1 cellular context compared by ENCODE assay signal in the genomic region with DNA sequence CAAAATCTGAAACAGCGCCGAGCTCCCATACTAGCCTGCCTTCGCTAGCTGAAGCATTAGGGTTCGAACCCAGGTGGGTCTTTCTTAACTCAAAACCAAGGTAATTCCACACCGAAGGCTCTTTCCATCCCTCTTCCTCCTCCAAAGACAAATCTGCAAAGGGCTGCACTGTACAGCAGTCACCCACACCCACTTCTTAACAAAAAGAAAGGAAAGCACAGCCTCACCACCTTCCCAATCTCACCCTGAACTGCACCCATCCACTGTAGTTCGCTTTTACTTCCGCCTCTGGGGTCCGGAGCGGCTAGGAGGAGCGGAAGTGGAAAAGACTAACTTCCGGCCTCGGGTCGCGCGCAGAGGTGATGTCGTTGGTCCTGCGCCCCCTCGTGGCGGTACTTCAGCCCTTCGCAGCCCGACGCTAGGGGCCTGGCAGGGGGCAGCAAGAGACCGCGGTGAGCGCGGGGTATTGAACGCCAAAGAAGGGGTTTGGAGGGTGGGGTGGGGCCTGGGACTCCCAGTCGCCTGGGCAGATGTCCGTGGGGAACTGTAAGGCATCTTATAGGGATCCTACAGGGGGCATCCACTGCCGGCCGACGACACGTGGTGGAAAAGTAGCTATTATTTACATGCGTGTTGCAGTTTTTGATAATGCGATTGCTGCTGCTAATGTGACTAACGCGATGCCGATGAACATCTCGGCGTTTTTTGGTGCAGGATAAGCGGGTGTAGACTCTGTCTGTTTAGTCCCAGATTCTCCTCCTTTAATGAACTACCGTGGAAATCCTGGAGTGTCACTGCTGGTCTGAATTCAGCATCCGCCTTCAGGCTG.
TF ChIP-seq lines count a peak whose summit lies in the region.

MTERF1 (minus strand) TSS at position 290 of the 829 bp plus-strand sequence. CDS start 619 bp downstream, outside the sequence.

TF ChIP-seq in HepG2, 621 proteins besides CTCF, POLR2A, EP300 and RAD21 (continued from another document and continues in another):
- TF ChIP-seq, protein P1, sequence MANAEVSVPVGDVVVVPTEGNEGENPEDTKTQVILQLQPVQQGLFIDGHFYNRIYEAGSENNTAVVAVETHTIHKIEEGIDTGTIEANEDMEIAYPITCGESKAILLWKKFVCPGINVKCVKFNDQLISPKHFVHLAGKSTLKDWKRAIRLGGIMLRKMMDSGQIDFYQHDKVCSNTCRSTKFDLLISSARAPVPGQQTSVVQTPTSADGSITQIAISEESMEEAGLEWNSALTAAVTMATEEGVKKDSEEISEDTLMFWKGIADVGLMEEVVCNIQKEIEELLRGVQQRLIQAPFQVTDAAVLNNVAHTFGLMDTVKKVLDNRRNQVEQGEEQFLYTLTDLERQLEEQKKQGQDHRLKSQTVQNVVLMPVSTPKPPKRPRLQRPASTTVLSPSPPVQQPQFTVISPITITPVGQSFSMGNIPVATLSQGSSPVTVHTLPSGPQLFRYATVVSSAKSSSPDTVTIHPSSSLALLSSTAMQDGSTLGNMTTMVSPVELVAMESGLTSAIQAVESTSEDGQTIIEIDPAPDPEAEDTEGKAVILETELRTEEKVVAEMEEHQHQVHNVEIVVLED (CRISPR knock-in tag; IDR thresholded peaks at IDR 0.05; ENCODE audit: borderline replicate concordance): peak; percentile 63; the same call in 1 of the 2 replicates
- TF ChIP-seq, protein P2, sequence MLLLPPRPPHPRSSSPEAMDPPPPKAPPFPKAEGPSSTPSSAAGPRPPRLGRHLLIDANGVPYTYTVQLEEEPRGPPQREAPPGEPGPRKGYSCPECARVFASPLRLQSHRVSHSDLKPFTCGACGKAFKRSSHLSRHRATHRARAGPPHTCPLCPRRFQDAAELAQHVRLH (CRISPR knock-in tag; IDR thresholded peaks at IDR 0.05; ENCODE audit: borderline replicate concordance, low read depth): peak; percentile 96
- TF ChIP-seq, protein P3, sequence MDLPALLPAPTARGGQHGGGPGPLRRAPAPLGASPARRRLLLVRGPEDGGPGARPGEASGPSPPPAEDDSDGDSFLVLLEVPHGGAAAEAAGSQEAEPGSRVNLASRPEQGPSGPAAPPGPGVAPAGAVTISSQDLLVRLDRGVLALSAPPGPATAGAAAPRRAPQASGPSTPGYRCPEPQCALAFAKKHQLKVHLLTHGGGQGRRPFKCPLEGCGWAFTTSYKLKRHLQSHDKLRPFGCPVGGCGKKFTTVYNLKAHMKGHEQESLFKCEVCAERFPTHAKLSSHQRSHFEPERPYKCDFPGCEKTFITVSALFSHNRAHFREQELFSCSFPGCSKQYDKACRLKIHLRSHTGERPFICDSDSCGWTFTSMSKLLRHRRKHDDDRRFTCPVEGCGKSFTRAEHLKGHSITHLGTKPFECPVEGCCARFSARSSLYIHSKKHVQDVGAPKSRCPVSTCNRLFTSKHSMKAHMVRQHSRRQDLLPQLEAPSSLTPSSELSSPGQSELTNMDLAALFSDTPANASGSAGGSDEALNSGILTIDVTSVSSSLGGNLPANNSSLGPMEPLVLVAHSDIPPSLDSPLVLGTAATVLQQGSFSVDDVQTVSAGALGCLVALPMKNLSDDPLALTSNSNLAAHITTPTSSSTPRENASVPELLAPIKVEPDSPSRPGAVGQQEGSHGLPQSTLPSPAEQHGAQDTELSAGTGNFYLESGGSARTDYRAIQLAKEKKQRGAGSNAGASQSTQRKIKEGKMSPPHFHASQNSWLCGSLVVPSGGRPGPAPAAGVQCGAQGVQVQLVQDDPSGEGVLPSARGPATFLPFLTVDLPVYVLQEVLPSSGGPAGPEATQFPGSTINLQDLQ (CRISPR knock-in tag; IDR thresholded peaks at IDR 0.05): no peak
- TF ChIP-seq, protein P4, sequence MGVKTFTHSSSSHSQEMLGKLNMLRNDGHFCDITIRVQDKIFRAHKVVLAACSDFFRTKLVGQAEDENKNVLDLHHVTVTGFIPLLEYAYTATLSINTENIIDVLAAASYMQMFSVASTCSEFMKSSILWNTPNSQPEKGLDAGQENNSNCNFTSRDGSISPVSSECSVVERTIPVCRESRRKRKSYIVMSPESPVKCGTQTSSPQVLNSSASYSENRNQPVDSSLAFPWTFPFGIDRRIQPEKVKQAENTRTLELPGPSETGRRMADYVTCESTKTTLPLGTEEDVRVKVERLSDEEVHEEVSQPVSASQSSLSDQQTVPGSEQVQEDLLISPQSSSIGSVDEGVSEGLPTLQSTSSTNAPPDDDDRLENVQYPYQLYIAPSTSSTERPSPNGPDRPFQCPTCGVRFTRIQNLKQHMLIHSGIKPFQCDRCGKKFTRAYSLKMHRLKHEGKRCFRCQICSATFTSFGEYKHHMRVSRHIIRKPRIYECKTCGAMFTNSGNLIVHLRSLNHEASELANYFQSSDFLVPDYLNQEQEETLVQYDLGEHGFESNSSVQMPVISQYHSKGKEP (CRISPR knock-in tag; IDR thresholded peaks at IDR 0.05): no peak
- TF ChIP-seq AGO2 (optimal IDR thresholded peaks at IDR 0.05; ENCODE audit: low read depth, low read length) (no peak), ZNF136 (CRISPR knock-in tag; IDR thresholded peaks at IDR 0.05; ENCODE audit: low read depth) (peak; percentile 72; the same call in 1 of the 2 replicates), ZNF605 (CRISPR knock-in tag; IDR thresholded peaks at IDR 0.05) (peak; percentile 84; the same call in 1 of the 2 replicates), ZMAT5 (CRISPR knock-in tag; IDR thresholded peaks at IDR 0.05; ENCODE audit: borderline replicate concordance, low read depth) (no peak), CHCHD3 (CRISPR knock-in tag; IDR thresholded peaks at IDR 0.05) (no peak), MTF2 (CRISPR knock-in tag; IDR thresholded peaks at IDR 0.05; ENCODE audit: borderline replicate concordance) (peak; percentile 95), WIZ (CRISPR knock-in tag; IDR thresholded peaks at IDR 0.05) (peak; percentile 89), ZEB1 (IDR thresholded peaks at IDR 0.05; ENCODE audit: insufficient replicate concordance, low read depth) (no peak), RXRB (CRISPR knock-in tag; IDR thresholded peaks at IDR 0.05; ENCODE audit: borderline replicate concordance) (peak; percentile 70; the same call in 1 of the 2 replicates), ZNF275 (CRISPR knock-in tag; IDR thresholded peaks at IDR 0.05; ENCODE audit: borderline replicate concordance) (peak; percentile 84; the same call in 1 of the 2 replicates), KDM6A (CRISPR knock-in tag; IDR thresholded peaks at IDR 0.05; ENCODE audit: low read depth) (no peak), ZBED4 (CRISPR knock-in tag; IDR thresholded peaks at IDR 0.05; ENCODE audit: borderline replicate concordance) (peak; percentile 59; the same call in 1 of the 2 replicates), CEBPG (CRISPR knock-in tag; IDR thresholded peaks at IDR 0.05) (0 out of 2 replicates have a peak, but pooled peaks have one; percentile 23), YEATS2 (CRISPR knock-in tag; IDR thresholded peaks at IDR 0.05; ENCODE audit: borderline replicate concordance) (peak; percentile 97), BRD4 (CRISPR knock-in tag; IDR thresholded peaks at IDR 0.05) (0 out of 2 replicates have a peak, but pooled peaks have one; percentile 46), ZNF761 (CRISPR knock-in tag; conservative IDR thresholded peaks at IDR 0.05) (no peak), SRSF4 (IDR thresholded peaks at IDR 0.05; ENCODE audit: low read depth, low read length, poor library complexity, severe bottlenecking) (no peak), STAT6 (CRISPR knock-in tag; IDR thresholded peaks at IDR 0.05; ENCODE audit: borderline replicate concordance) (peak; percentile 69; the same call in 1 of the 2 replicates), ZNF629 (CRISPR knock-in tag; conservative IDR thresholded peaks at IDR 0.05) (no peak; the same call in 1 of the 2 replicates), XRCC5 (optimal IDR thresholded peaks at IDR 0.05; ENCODE audit: low read length) (peak; percentile 99), TEAD3 (CRISPR knock-in tag; optimal IDR thresholded peaks at IDR 0.05; ENCODE audit: borderline replicate concordance) (peak; percentile 70), ZNF569 (CRISPR knock-in tag; IDR thresholded peaks at IDR 0.05; ENCODE audit: borderline replicate concordance) (peak; percentile 68; the same call in 1 of the 2 replicates), ZNF557 (CRISPR knock-in tag; IDR thresholded peaks at IDR 0.05) (no peak), ZMYM4 (CRISPR knock-in tag; IDR thresholded peaks at IDR 0.05) (peak; percentile 100), AGO1 (IDR thresholded peaks at IDR 0.05; ENCODE audit: low read depth, low read length, poor library complexity, severe bottlenecking) (no peak), FUBP1 (CRISPR knock-in tag; IDR thresholded peaks at IDR 0.05; ENCODE audit: borderline replicate concordance) (no peak), TRIM24 (CRISPR knock-in tag; IDR thresholded peaks at IDR 0.05) (no peak), KDM4B (CRISPR knock-in tag; IDR thresholded peaks at IDR 0.05) (peak; percentile 92; the same call in 1 of the 2 replicates)
- TF ChIP-seq, protein P5, sequence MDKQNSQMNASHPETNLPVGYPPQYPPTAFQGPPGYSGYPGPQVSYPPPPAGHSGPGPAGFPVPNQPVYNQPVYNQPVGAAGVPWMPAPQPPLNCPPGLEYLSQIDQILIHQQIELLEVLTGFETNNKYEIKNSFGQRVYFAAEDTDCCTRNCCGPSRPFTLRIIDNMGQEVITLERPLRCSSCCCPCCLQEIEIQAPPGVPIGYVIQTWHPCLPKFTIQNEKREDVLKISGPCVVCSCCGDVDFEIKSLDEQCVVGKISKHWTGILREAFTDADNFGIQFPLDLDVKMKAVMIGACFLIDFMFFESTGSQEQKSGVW (CRISPR knock-in tag; IDR thresholded peaks at IDR 0.05; ENCODE audit: borderline replicate concordance): no peak
- TF ChIP-seq, protein P6, sequence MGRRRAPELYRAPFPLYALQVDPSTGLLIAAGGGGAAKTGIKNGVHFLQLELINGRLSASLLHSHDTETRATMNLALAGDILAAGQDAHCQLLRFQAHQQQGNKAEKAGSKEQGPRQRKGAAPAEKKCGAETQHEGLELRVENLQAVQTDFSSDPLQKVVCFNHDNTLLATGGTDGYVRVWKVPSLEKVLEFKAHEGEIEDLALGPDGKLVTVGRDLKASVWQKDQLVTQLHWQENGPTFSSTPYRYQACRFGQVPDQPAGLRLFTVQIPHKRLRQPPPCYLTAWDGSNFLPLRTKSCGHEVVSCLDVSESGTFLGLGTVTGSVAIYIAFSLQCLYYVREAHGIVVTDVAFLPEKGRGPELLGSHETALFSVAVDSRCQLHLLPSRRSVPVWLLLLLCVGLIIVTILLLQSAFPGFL (CRISPR knock-in tag; IDR thresholded peaks at IDR 0.05): no peak
